ENCODE assay signal across 1 cellular context in the genomic region with DNA sequence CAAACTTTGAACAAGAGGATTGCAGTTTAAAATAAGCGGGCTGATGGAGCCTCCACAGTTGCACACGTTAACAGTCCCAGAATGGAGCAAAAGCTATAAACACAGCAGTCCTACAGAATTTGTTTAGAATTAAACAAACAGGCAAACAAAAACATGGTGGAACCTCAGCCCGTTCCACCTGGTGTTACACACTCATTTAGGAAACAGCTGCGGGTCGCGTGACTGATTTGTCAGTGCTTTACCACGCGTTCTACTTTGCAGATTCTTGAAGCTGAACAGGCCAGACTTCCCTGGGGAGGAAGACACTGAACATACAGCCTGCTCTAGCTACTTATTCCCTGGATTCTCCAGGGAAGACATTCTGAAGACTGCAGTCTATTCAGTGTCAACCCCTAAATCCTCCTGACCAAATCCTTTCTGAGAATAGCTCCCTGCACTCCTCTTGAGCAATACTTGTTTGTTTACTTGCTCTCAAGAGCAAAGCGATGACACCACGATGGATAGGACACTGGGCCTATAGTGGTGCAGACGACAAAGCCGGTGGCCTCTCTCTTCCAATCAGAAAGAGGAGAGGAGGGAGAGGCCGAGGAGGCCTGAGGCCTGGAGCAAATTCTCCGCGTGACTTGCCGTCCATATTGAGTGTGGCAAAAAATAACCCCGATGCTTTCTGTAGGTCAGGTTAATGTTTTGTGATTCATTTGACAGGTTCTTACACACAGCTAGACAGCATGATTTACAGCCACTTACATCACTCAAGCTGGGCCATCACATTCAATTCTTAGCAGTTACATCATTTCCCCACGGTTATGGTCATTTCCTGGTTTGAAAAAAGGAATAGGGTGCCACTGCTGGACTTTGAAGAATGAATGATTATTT.
TF ChIP-seq lines count a peak whose summit lies in the region.

No MANE protein-coding gene starts in this region.

TF ChIP-seq in HEK293, 187 proteins besides CTCF, POLR2A, EP300 and RAD21 (continued from another document):
- peak; percentile 67; the same call in 1 of the 2 replicates for TF ChIP-seq ZSCAN30 (tag by site-specific recombination; IDR thresholded peaks at IDR 0.05)
- TF ChIP-seq ZNF175 (tag by site-specific recombination; IDR thresholded peaks at IDR 0.05): no peak
- no peak for TF ChIP-seq ZNF785 (tag by site-specific recombination; IDR thresholded peaks at IDR 0.05)
- TF ChIP-seq, protein P1, sequence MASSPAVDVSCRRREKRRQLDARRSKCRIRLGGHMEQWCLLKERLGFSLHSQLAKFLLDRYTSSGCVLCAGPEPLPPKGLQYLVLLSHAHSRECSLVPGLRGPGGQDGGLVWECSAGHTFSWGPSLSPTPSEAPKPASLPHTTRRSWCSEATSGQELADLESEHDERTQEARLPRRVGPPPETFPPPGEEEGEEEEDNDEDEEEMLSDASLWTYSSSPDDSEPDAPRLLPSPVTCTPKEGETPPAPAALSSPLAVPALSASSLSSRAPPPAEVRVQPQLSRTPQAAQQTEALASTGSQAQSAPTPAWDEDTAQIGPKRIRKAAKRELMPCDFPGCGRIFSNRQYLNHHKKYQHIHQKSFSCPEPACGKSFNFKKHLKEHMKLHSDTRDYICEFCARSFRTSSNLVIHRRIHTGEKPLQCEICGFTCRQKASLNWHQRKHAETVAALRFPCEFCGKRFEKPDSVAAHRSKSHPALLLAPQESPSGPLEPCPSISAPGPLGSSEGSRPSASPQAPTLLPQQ (tag by site-specific recombination; IDR thresholded peaks at IDR 0.05): peak; percentile 87
- peak; percentile 34; the same call in 1 of the 2 replicates for TF ChIP-seq ZNF10 (tag by site-specific recombination; IDR thresholded peaks at IDR 0.05)
- TF ChIP-seq, protein P2, sequence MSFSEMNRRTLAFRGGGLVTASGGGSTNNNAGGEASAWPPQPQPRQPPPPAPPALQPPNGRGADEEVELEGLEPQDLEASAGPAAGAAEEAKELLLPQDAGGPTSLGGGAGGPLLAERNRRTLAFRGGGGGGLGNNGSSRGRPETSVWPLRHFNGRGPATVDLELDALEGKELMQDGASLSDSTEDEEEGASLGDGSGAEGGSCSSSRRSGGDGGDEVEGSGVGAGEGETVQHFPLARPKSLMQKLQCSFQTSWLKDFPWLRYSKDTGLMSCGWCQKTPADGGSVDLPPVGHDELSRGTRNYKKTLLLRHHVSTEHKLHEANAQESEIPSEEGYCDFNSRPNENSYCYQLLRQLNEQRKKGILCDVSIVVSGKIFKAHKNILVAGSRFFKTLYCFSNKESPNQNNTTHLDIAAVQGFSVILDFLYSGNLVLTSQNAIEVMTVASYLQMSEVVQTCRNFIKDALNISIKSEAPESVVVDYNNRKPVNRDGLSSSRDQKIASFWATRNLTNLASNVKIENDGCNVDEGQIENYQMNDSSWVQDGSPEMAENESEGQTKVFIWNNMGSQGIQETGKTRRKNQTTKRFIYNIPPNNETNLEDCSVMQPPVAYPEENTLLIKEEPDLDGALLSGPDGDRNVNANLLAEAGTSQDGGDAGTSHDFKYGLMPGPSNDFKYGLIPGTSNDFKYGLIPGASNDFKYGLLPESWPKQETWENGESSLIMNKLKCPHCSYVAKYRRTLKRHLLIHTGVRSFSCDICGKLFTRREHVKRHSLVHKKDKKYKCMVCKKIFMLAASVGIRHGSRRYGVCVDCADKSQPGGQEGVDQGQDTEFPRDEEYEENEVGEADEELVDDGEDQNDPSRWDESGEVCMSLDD (tag by site-specific recombination; IDR thresholded peaks at IDR 0.05): no peak
- no peak for TF ChIP-seq ZNF529 (tag by site-specific recombination; IDR thresholded peaks at IDR 0.05; ENCODE audit: insufficient replicate concordance)
- TF ChIP-seq ZNF2 (tag by site-specific recombination; IDR thresholded peaks at IDR 0.05): no peak
- peak; percentile 88; the same call in 1 of the 2 replicates for TF ChIP-seq BCL11A (tag by site-specific recombination; IDR thresholded peaks at IDR 0.05; ENCODE audit: low read depth)
- peak; percentile 51 for TF ChIP-seq KLF8 (tag by site-specific recombination; IDR thresholded peaks at IDR 0.05)
- TF ChIP-seq, protein P3, sequence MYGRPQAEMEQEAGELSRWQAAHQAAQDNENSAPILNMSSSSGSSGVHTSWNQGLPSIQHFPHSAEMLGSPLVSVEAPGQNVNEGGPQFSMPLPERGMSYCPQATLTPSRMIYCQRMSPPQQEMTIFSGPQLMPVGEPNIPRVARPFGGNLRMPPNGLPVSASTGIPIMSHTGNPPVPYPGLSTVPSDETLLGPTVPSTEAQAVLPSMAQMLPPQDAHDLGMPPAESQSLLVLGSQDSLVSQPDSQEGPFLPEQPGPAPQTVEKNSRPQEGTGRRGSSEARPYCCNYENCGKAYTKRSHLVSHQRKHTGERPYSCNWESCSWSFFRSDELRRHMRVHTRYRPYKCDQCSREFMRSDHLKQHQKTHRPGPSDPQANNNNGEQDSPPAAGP (tag by site-specific recombination; IDR thresholded peaks at IDR 0.05): peak; percentile 73
- TF ChIP-seq ZNF654 (tag by site-specific recombination; IDR thresholded peaks at IDR 0.05; ENCODE audit: low read depth): no peak
- TF ChIP-seq, protein P4, sequence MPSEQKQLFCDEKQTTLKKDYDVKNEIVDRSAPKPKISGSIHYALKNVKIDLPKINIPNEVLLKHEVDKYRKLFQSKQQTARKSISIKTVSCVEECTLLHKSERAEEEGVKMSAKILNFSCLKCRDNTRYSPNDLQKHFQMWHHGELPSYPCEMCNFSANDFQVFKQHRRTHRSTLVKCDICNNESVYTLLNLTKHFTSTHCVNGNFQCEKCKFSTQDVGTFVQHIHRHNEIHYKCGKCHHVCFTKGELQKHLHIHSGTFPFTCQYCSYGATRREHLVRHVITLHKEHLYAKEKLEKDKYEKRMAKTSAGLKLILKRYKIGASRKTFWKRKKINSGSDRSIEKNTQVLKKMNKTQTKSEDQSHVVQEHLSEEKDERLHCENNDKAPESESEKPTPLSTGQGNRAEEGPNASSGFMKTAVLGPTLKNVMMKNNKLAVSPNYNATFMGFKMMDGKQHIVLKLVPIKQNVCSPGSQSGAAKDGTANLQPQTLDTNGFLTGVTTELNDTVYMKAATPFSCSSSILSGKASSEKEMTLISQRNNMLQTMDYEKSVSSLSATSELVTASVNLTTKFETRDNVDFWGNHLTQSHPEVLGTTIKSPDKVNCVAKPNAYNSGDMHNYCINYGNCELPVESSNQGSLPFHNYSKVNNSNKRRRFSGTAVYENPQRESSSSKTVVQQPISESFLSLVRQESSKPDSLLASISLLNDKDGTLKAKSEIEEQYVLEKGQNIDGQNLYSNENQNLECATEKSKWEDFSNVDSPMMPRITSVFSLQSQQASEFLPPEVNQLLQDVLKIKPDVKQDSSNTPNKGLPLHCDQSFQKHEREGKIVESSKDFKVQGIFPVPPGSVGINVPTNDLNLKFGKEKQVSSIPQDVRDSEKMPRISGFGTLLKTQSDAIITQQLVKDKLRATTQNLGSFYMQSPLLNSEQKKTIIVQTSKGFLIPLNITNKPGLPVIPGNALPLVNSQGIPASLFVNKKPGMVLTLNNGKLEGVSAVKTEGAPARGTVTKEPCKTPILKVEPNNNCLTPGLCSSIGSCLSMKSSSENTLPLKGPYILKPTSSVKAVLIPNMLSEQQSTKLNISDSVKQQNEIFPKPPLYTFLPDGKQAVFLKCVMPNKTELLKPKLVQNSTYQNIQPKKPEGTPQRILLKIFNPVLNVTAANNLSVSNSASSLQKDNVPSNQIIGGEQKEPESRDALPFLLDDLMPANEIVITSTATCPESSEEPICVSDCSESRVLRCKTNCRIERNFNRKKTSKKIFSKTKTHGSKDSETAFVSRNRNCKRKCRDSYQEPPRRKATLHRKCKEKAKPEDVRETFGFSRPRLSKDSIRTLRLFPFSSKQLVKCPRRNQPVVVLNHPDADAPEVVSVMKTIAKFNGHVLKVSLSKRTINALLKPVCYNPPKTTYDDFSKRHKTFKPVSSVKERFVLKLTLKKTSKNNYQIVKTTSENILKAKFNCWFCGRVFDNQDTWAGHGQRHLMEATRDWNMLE (tag by site-specific recombination; conservative IDR thresholded peaks at IDR 0.05; ENCODE audit: low read depth): peak; percentile 58
- TF ChIP-seq HOXD13 (CRISPR knock-in tag; IDR thresholded peaks at IDR 0.05; ENCODE audit: borderline replicate concordance): peak; percentile 41; the same call in 1 of the 2 replicates
- peak; percentile 87; the same call in 1 of the 2 replicates for TF ChIP-seq HOXC10 (CRISPR knock-in tag; IDR thresholded peaks at IDR 0.05)
- TF ChIP-seq YY1 (tag by site-specific recombination; IDR thresholded peaks at IDR 0.05): peak; percentile 81
- 0 out of 2 replicates have a peak, but pooled peaks have one; percentile 27 for TF ChIP-seq ZNF600 (tag by site-specific recombination; IDR thresholded peaks at IDR 0.05)
- no peak for TF ChIP-seq HOXA7 (CRISPR knock-in tag; IDR thresholded peaks at IDR 0.05; ENCODE audit: borderline replicate concordance)
- TF ChIP-seq, protein P5, sequence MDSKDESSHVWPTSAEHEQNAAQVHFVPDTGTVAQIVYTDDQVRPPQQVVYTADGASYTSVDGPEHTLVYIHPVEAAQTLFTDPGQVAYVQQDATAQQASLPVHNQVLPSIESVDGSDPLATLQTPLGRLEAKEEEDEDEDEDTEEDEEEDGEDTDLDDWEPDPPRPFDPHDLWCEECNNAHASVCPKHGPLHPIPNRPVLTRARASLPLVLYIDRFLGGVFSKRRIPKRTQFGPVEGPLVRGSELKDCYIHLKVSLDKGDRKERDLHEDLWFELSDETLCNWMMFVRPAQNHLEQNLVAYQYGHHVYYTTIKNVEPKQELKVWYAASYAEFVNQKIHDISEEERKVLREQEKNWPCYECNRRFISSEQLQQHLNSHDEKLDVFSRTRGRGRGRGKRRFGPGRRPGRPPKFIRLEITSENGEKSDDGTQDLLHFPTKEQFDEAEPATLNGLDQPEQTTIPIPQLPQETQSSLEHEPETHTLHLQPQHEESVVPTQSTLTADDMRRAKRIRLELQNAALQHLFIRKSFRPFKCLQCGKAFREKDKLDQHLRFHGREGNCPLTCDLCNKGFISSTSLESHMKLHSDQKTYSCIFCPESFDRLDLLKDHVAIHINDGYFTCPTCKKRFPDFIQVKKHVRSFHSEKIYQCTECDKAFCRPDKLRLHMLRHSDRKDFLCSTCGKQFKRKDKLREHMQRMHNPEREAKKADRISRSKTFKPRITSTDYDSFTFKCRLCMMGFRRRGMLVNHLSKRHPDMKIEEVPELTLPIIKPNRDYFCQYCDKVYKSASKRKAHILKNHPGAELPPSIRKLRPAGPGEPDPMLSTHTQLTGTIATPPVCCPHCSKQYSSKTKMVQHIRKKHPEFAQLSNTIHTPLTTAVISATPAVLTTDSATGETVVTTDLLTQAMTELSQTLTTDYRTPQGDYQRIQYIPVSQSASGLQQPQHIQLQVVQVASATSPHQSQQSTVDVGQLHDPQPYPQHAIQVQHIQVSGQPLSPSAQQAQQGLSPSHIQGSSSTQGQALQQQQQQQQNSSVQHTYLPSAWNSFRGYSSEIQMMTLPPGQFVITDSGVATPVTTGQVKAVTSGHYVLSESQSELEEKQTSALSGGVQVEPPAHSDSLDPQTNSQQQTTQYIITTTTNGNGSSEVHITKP (tag by site-specific recombination; IDR thresholded peaks at IDR 0.05): peak; percentile 77
- peak; percentile 63 for TF ChIP-seq ZNF335 (tag by site-specific recombination; conservative IDR thresholded peaks at IDR 0.05)
- peak; percentile 98 for TF ChIP-seq MEIS1 (CRISPR knock-in tag; IDR thresholded peaks at IDR 0.05; ENCODE audit: borderline replicate concordance)
- TF ChIP-seq, protein P6, sequence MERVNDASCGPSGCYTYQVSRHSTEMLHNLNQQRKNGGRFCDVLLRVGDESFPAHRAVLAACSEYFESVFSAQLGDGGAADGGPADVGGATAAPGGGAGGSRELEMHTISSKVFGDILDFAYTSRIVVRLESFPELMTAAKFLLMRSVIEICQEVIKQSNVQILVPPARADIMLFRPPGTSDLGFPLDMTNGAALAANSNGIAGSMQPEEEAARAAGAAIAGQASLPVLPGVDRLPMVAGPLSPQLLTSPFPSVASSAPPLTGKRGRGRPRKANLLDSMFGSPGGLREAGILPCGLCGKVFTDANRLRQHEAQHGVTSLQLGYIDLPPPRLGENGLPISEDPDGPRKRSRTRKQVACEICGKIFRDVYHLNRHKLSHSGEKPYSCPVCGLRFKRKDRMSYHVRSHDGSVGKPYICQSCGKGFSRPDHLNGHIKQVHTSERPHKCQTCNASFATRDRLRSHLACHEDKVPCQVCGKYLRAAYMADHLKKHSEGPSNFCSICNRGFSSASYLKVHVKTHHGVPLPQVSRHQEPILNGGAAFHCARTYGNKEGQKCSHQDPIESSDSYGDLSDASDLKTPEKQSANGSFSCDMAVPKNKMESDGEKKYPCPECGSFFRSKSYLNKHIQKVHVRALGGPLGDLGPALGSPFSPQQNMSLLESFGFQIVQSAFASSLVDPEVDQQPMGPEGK (tag by site-specific recombination; IDR thresholded peaks at IDR 0.05): peak; percentile 70
- TF ChIP-seq ZNF391 (tag by site-specific recombination; IDR thresholded peaks at IDR 0.05; ENCODE audit: borderline replicate concordance, low read depth): peak; percentile 35; the same call in 1 of the 2 replicates
- peak; percentile 28; the same call in 1 of the 2 replicates for TF ChIP-seq KLF9 (tag by site-specific recombination; IDR thresholded peaks at IDR 0.05; ENCODE audit: low read depth)
- TF ChIP-seq ZNF214 (tag by site-specific recombination; IDR thresholded peaks at IDR 0.05; ENCODE audit: borderline replicate concordance): no peak
- no peak; the same call in 1 of the 2 replicates for TF ChIP-seq ZNF394 (tag by site-specific recombination; IDR thresholded peaks at IDR 0.05; ENCODE audit: borderline replicate concordance)
- TF ChIP-seq ZNF16 (tag by site-specific recombination; IDR thresholded peaks at IDR 0.05; ENCODE audit: low read depth): no peak
- TF ChIP-seq, protein P7, sequence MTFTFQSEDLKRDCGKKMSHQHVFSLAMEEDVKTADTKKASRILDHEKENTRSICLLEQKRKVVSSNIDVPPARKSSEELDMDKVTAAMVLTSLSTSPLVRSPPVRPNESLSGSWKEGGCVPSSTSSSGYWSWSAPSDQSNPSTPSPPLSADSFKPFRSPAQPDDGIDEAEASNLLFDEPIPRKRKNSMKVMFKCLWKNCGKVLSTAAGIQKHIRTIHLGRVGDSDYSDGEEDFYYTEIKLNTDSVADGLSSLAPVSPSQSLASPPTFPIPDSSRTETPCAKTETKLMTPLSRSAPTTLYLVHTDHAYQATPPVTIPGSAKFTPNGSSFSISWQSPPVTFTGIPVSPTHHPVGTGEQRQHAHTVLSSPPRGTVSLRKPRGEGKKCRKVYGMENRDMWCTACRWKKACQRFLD (tag by site-specific recombination; IDR thresholded peaks at IDR 0.05): no peak
- no peak for TF ChIP-seq ZNF658 (tag by site-specific recombination; IDR thresholded peaks at IDR 0.05)
- TF ChIP-seq, protein P8, sequence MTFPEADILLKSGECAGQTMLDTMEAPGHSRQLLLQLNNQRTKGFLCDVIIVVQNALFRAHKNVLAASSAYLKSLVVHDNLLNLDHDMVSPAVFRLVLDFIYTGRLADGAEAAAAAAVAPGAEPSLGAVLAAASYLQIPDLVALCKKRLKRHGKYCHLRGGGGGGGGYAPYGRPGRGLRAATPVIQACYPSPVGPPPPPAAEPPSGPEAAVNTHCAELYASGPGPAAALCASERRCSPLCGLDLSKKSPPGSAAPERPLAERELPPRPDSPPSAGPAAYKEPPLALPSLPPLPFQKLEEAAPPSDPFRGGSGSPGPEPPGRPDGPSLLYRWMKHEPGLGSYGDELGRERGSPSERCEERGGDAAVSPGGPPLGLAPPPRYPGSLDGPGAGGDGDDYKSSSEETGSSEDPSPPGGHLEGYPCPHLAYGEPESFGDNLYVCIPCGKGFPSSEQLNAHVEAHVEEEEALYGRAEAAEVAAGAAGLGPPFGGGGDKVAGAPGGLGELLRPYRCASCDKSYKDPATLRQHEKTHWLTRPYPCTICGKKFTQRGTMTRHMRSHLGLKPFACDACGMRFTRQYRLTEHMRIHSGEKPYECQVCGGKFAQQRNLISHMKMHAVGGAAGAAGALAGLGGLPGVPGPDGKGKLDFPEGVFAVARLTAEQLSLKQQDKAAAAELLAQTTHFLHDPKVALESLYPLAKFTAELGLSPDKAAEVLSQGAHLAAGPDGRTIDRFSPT (tag by site-specific recombination; IDR thresholded peaks at IDR 0.05): no peak
